In genomic region chr10:35607475-35608316, GRCh38 we compare ENCODE assay signal across 8 cellular contexts. TPM values are rescaled to one million over a fixed set of nuclear protein-coding genes. Genes with fewer than 3 reads are reported as not detected.
DNase-seq lines count a peak whose midpoint lies in the region; ATAC-seq and TF ChIP-seq lines count a peak whose summit lies in the region.

No MANE protein-coding gene starts in this region.

- H3K27me3 Mint-ChIP-seq in CD4-positive, alpha-beta memory T cell: peaks cover 35 to 36% of the 10 kb centered on the region in 2 donors

- no peaks in the 10 kb centered on the region for H3K9me2 ChIP-seq in PC-3 (replicated peaks; ENCODE audit: low read length)

- H3K9ac ChIP-seq in PC-3 (ENCODE audit: low read length): peak overlapping the region; percentile 25

- no TSS peak for BruUV-seq in PC-3 (replicated peaks; lab: Mats Ljungman, UMichigan)

- DNase-seq in CD4-positive, alpha-beta memory T cell: peak in 1 of 5 donors; percentile 1
- peak; percentile 61 for DNase-seq in PC-3
- no peak for DNase-seq in prostate gland (ENCODE audit: low spot score)
- no peak for DNase-seq in NCI-H1105 treated with DMSO at 0.1 percent for 48 hours (lab: John Stamatoyannopoulos, UW)
- no peak for DNase-seq in stimulated activated CD4-positive, alpha-beta T cell treated with anti-CD3 and anti-CD28 coated beads, Interleukin-2, amount 100 ng/mL, for 48 hours

- peaks cover 4 to 6% (median 5%) of the 10 kb centered on the region in 4 donors for H3K4me1 Mint-ChIP-seq in CD4-positive, alpha-beta memory T cell

- 7 to 8% methylated on average over 72 to 75 of the region's 75 CpGs for WGBS in esophagus, 2 donors
- 9% methylated on average over 75 of the region's 75 CpGs for WGBS in prostate gland

- H3K4me3 Mint-ChIP-seq in CD4-positive, alpha-beta memory T cell: peak overlapping the region; percentile 59 to 84 (median 76)

- CTCF ChIA-PET in CD4-positive, alpha-beta memory T cell (lab: Charles Lee; ENCODE audit: partially characterized antibody): no interaction called here
- CTCF ChIA-PET in PC-3 (lab: Charles Lee): interaction anchor here (0.5 kb wide), 1 partner anchor 408 kb away, joined by 5 read pairs; no protein-coding TSS in a partner anchor

- H3K4me1 ChIP-seq in CD4-positive, alpha-beta memory T cell (ENCODE audit: insufficient read depth, low read length): no peaks in the 10 kb centered on the region
- peaks cover 21% of the 10 kb centered on the region for H3K4me1 ChIP-seq in PC-3 (ENCODE audit: insufficient read depth, low read length)
- H3K4me1 ChIP-seq in esophagus (ENCODE audit: control insufficient read depth in 2 of 2, insufficient read depth in 2 of 2, low read length in 1 of 2): peaks cover 0 to 6% of the 10 kb centered on the region in 2 donors
- no peaks in the 10 kb centered on the region for H3K4me1 ChIP-seq in prostate gland (replicated peaks)

- ATAC-seq in PC-3 (peak; percentile 73), HG03354 (IDR thresholded peaks at IDR 0.05; ENCODE audit: poor library complexity, severe bottlenecking, unreplicated experiment) (no peak), GM18498 (IDR thresholded peaks at IDR 0.05; ENCODE audit: unreplicated experiment) (no peak)

- no peak for TF ChIP-seq POLR2A in prostate gland (IDR thresholded peaks at IDR 0.05)

- peak overlapping the region; percentile 91 for H2AFZ ChIP-seq in PC-3 (ENCODE audit: low read length)

- H3K9me3 ChIP-seq in CD4-positive, alpha-beta memory T cell (ENCODE audit: control insufficient read depth in 1 of 2, low read length in 2 of 2): no peaks in the 10 kb centered on the region
- no peaks in the 10 kb centered on the region for H3K9me3 ChIP-seq in PC-3 (ENCODE audit: low read length)
- H3K9me3 ChIP-seq in esophagus (ENCODE audit: control insufficient read depth in 2 of 2, insufficient read depth in 1 of 2, low read depth in 1 of 2, low read length in 1 of 2): no peaks in the 10 kb centered on the region
- no peaks in the 10 kb centered on the region for H3K9me3 ChIP-seq in prostate gland

- intact Hi-C loops in CD4-positive, alpha-beta memory T cell (cut with micrococcal nuclease): no loop called here
- intact Hi-C loops in PC-3 (cut with micrococcal nuclease): no loop called here
- intact Hi-C loops in prostate gland (cut with DNase I): no loop called here

- no peak overlapping the region for H3K27ac ChIP-seq in CD4-positive, alpha-beta memory T cell (ENCODE audit: low read depth, low read length)
- H3K27ac ChIP-seq in PC-3 (ENCODE audit: low read length) (no peak overlapping the region), esophagus (ENCODE audit: low read depth in 2 of 2, low read length in 1 of 2) (no peak overlapping the region), prostate gland (no peak overlapping the region)

- H3K27me3 ChIP-seq in CD4-positive, alpha-beta memory T cell (ENCODE audit: insufficient read depth, low read length): peaks cover 10% of the 10 kb centered on the region
- H3K27me3 ChIP-seq in PC-3 (ENCODE audit: low read length) (no peaks in the 10 kb centered on the region), esophagus (ENCODE audit: control insufficient read depth in 1 of 2, insufficient read depth in 2 of 2, low read length in 2 of 2) (peaks cover 0 to 5% of the 10 kb centered on the region in 2 donors), prostate gland (replicated peaks; ENCODE audit: insufficient read depth) (no peaks in the 10 kb centered on the region)

- peaks cover 0 to 3% of the 10 kb centered on the region in 2 donors for H3K36me3 Mint-ChIP-seq in CD4-positive, alpha-beta memory T cell

- no peaks in the 10 kb centered on the region for H4K20me1 ChIP-seq in PC-3 (ENCODE audit: low read length)

- no peaks in the 10 kb centered on the region for H3K36me3 ChIP-seq in CD4-positive, alpha-beta memory T cell (ENCODE audit: insufficient read depth, low read length)
- H3K36me3 ChIP-seq in PC-3 (ENCODE audit: low read depth, low read length) (no peaks in the 10 kb centered on the region), esophagus (ENCODE audit: control insufficient read depth in 2 of 2, insufficient read depth in 2 of 2, low read length in 1 of 2) (no peaks in the 10 kb centered on the region), prostate gland (no peaks in the 10 kb centered on the region)

- no peaks in the 10 kb centered on the region for H3F3A ChIP-seq in PC-3 (ENCODE audit: low read length, unreplicated experiment)

- peak overlapping the region in 2 of 7 donors; percentile 12 to 65 for H3K27ac Mint-ChIP-seq in CD4-positive, alpha-beta memory T cell

- peak overlapping the region; percentile 86 for H3K4me2 ChIP-seq in PC-3 (ENCODE audit: low read length)

- no peak overlapping the region for H3K4me3 ChIP-seq in CD4-positive, alpha-beta memory T cell (ENCODE audit: low read length in 2 of 2)
- H3K4me3 ChIP-seq in PC-3 (ENCODE audit: low read length): peak overlapping the region; percentile 70
- H3K4me3 ChIP-seq in esophagus (ENCODE audit: low read depth in 1 of 2, low read length in 2 of 2): peak overlapping the region; percentile 33 to 37
- peak overlapping the region; percentile 29 to 36 for H3K4me3 ChIP-seq in prostate gland

- H3K9me3 Mint-ChIP-seq in CD4-positive, alpha-beta memory T cell: peaks cover 0 to 11% (median 5%) of the 10 kb centered on the region in 8 donors

- POLR2A ChIA-PET in CD4-positive, alpha-beta memory T cell (lab: Charles Lee; ENCODE audit: partially characterized antibody): no interaction called here
- POLR2A ChIA-PET in PC-3 (lab: Charles Lee; ENCODE audit: unreplicated experiment): interaction anchor here (0.6 kb wide), 2 partner anchors 299 to 403 kb away, joined by 3 to 4 read pairs; no protein-coding TSS in a partner anchor

- no peak for TF ChIP-seq CTCF in PC-3 (conservative IDR thresholded peaks at IDR 0.05; ENCODE audit: low read depth, low read length)
- TF ChIP-seq CTCF in prostate gland (IDR thresholded peaks at IDR 0.05): no peak

- H3K79me2 ChIP-seq in PC-3 (ENCODE audit: low read length): no peaks in the 10 kb centered on the region

RNA-seq across cellular contexts. Expression of gene GJD4, which starts 2.6 kb away (rescaled TPM):
- total RNA-seq in CD4-positive, alpha-beta memory T cell: under 1 TPM in 1 of 2 experiments, not detected in 1; 0.20 TPM
- not detected for polyA plus RNA-seq in CD4-positive, alpha-beta memory T cell
- total RNA-seq in PC-3 (2014; rRNA removed): 0.33 and 0.58 TPM in 2 replicates
- not detected for polyA plus RNA-seq in esophagus
- total RNA-seq in prostate gland: 1 to 10 TPM in 1 of 2 donors, not detected in 1; 1.1 TPM

RNA-seq across cellular contexts. Expression of gene FZD8, which starts 34.4 kb away (rescaled TPM):
- 1 to 10 TPM in 1 of 2 experiments, under 1 TPM in 1; 0.93 to 1.2 TPM for total RNA-seq in CD4-positive, alpha-beta memory T cell
- not detected for polyA plus RNA-seq in CD4-positive, alpha-beta memory T cell
- total RNA-seq in PC-3 (2014; rRNA removed) (275 and 375 TPM in 2 replicates), prostate gland (10 to 100 TPM in 1 of 2 donors, 1 to 10 TPM in 1; 5.6 to 14.2 TPM)
- under 1 TPM; 0.35 to 0.72 TPM for polyA plus RNA-seq in esophagus

Comparison
In these comparisons a context has a peak if more than half of its experiments do, and no peak if none do; other contexts are left out.
1. H3K4me3 ChIP-seq: peak in PC-3 (single experiment), esophagus (2 of 2) and prostate gland (2 of 2); none in CD4-positive, alpha-beta memory T cell (0 of 2).
2. RNA of gene FZD8, which starts 34.4 kb away (total RNA-seq): 275 to 375 TPM in PC-3; 5.6 to 14.2 TPM in prostate gland and 0.93 to 1.2 TPM in CD4-positive, alpha-beta memory T cell; every median in the first group is over 10 times any median in the second.